Comparison of ENCODE assay signal across 8 cellular contexts in the genomic region with DNA sequence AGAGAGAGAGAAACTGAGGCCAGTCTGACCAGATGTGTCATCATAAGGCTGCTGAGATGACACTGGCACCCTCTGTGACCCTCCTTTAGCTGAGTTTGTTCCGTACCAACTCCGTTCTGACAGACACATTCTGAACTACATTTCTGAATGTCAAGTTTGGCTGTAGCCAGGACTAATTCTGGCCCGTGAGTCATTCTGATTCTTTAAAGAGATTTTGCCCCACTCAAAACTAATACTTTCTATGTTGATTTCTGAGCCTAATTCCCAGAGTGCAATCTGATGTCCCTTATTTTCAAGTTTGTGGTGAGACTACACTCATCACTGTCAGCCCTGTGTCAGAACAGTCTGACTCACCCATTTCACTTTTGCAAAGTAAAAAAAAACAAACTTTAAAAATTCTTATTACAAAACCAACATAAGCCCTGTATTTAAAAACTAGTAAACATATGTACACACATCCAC.
DNase-seq lines count a peak whose midpoint lies in the region; ATAC-seq and TF ChIP-seq lines count a peak whose summit lies in the region.

No MANE protein-coding gene starts in this region.

- H3K27ac ChIP-seq in epithelial cell of prostate (peak overlapping the region; percentile 89), uterus (peak overlapping the region; percentile 60 to 64)

- intact Hi-C loops in uterus (cut with DNase I; ENCODE audit: low total_unique reads): no loop called here

- no peaks in the 10 kb centered on the region for H3K27me3 ChIP-seq in uterus

- TF ChIP-seq POLR2A in uterus (IDR thresholded peaks at IDR 0.05): no peak

- H3K36me3 ChIP-seq in uterus: no peaks in the 10 kb centered on the region

- TF ChIP-seq CTCF in AG09309 (IDR thresholded peaks at IDR 0.05; ENCODE audit: control insufficient read depth, insufficient read depth, low read depth, low read length, missing control alignments) (no peak), uterus (IDR thresholded peaks at IDR 0.05) (no peak)

- H3K4me3 ChIP-seq in AG09309 (ENCODE audit: control insufficient read depth, low read depth, low read length) (no peak overlapping the region), uterus (no peak overlapping the region)

- DNase-seq in AG09309 (ENCODE audit: low read depth): peak; percentile 64
- peak; percentile 90 for DNase-seq in epithelial cell of prostate (ENCODE audit: low read depth, low spot score)
- no peak for DNase-seq in uterus
- no peak for DNase-seq in NCI-H345 treated with DMSO at 0.1 percent for 48 hours (lab: John Stamatoyannopoulos, UW; ENCODE audit: unreplicated experiment)
- no peak for DNase-seq in LoVo (ENCODE audit: low spot score)

- H3K4me1 ChIP-seq in uterus: no peaks in the 10 kb centered on the region

- ATAC-seq in GM21367 (IDR thresholded peaks at IDR 0.05; ENCODE audit: unreplicated experiment): peak; percentile 77
- peak; percentile 77 for ATAC-seq in HG03469 (IDR thresholded peaks at IDR 0.05; ENCODE audit: unreplicated experiment)
- no peak for ATAC-seq in GM21528 (IDR thresholded peaks at IDR 0.05; ENCODE audit: low FRiP score, unreplicated experiment)

- H3K9me3 ChIP-seq in uterus: no peaks in the 10 kb centered on the region

Comparison
In these comparisons a context has a peak if more than half of its experiments do, and no peak if none do; other contexts are left out.
1. DNase-seq: peak in AG09309 (single experiment) and epithelial cell of prostate (single experiment); none in uterus (0 of 2), NCI-H345 treated with DMSO at 0.1 percent for 48 hours (single experiment) and LoVo (single experiment).